7 cellular contexts compared by ENCODE assay signal in genomic region chr18:10607332-10608255, GRCh38.
A peak's percentile ranks its signal among the peaks of the same experiment; 100 is the strongest.
DNase-seq lines count a peak whose midpoint lies in the region; ATAC-seq, FAIRE-seq and TF ChIP-seq lines count a peak whose summit lies in the region.
"Not testable (repeated sequence)": the region's sequence is repeated elsewhere in the genome, so short reads cannot be mapped to it uniquely, and the experiment has no call there.

No MANE protein-coding gene starts in this region.

- not testable (repeated sequence) for H3K36me3 Mint-ChIP-seq in stimulated activated effector memory CD8-positive, alpha-beta T cell treated with anti-CD3 and anti-CD28 coated beads, Interleukin-12 subunit alpha, Interleukin-12 subunit beta, amount 100 ng/mL, for 72 hours

- not testable (repeated sequence) for H3K56ac ChIP-seq in H1 (replicated peaks; ENCODE audit: insufficient read length, low read depth, low read length)

- H4K5ac ChIP-seq in H1 (ENCODE audit: insufficient read length, low read depth, low read length): not testable (repeated sequence)

- not testable (repeated sequence) for H2BK15ac ChIP-seq in H1 (ENCODE audit: low read length)

- H4K8ac ChIP-seq in H1 (ENCODE audit: extremely low read depth, insufficient read depth, low read length): not testable (repeated sequence)

- POLR2A ChIA-PET in H1 (lab: Charles Lee; ENCODE audit: partially characterized antibody); HepG2 (lab: Yijun Ruan, JAX): not testable (repeated sequence)

- H3K4ac ChIP-seq in H1 (replicated peaks; ENCODE audit: insufficient read length, low read depth, low read length): not testable (repeated sequence)

- not testable (repeated sequence) for H3K79me1 ChIP-seq in H1 (ENCODE audit: low read depth, low read length)

- not testable (repeated sequence) for TF ChIP-seq CTCF in MM.1S (IDR thresholded peaks at IDR 0.05; ENCODE audit: low read length); H1 (IDR thresholded peaks at IDR 0.05; ENCODE audit: control extremely low read depth in 1 of 3, insufficient read depth in 1 of 3, low read depth in 1 of 3, low read length in 3 of 3); heart right ventricle (IDR thresholded peaks at IDR 0.05); HepG2 (CRISPR knock-in tag; IDR thresholded peaks at IDR 0.05)

- H2BK5ac ChIP-seq in H1 (ENCODE audit: low read depth, low read length): not testable (repeated sequence)

- H3K9me2 ChIP-seq in MM.1S (replicated peaks; ENCODE audit: insufficient read depth, low read length): not testable (repeated sequence)

- H3K4me3 Mint-ChIP-seq in stimulated activated effector memory CD8-positive, alpha-beta T cell treated with anti-CD3 and anti-CD28 coated beads, Interleukin-12 subunit alpha, Interleukin-12 subunit beta, amount 100 ng/mL, for 72 hours: not testable (repeated sequence)

- peak; percentile 68 for FAIRE-seq in H1 (lab: Jason Lieb, UNC)
- FAIRE-seq in HepG2 (lab: Jason Lieb, UNC): not testable (repeated sequence)

- not testable (repeated sequence) for TF ChIP-seq EP300 in H1 (IDR thresholded peaks at IDR 0.05; ENCODE audit: borderline replicate concordance in 1 of 2, low read depth in 2 of 2, low read length in 2 of 2); HepG2 (IDR thresholded peaks at IDR 0.05; ENCODE audit: low read depth in 2 of 2, low read length in 2 of 2); HepG2 (CRISPR knock-in tag; IDR thresholded peaks at IDR 0.05; ENCODE audit: borderline replicate concordance)

- intact Hi-C loops in heart right ventricle (cut with DNase I): loop anchor here in 1 of 10 donors (10.0 kb wide), 1 partner anchor 1627 kb away; no protein-coding TSS in a partner anchor
- intact Hi-C loops in HepG2 (cut with micrococcal nuclease; ENCODE audit: unreplicated experiment): not testable (repeated sequence)

- H2BK12ac ChIP-seq in H1 (ENCODE audit: low read depth, low read length): not testable (repeated sequence)

- H3K9me3 ChIP-seq in MM.1S (replicated peaks; ENCODE audit: insufficient read depth, low read length); H1 (ENCODE audit: insufficient read depth in 2 of 2, low read depth in 1 of 2, low read length in 1 of 2); HepG2 (ENCODE audit: low read length): not testable (repeated sequence)
- peaks cover 0 to 17% (median 0%) of the 10 kb centered on the region in 11 donors for H3K9me3 ChIP-seq in heart right ventricle

- not testable (repeated sequence) for H3K79me2 ChIP-seq in MM.1S (ENCODE audit: low read length); H1 (ENCODE audit: control insufficient read depth in 1 of 2, insufficient read depth in 2 of 2, low read length in 2 of 2); HepG2 (ENCODE audit: insufficient read depth, low read length)

- WGBS in H1 (ENCODE audit: extremely low coverage in 1 of 2, insufficient coverage in 1 of 2, insufficient read length in 1 of 2, insufficient replicate concordance in 2 of 2, low coverage in 1 of 2, low lambda C conversion rate in 2 of 2, missing lambda C conversion rate in 1 of 2), 2 experiments: 80% methylated on average over 5 of the region's 38 CpGs; no CpG with 5 or more reads in 1 of the 2 experiments
- 52 to 57% methylated on average over 13 to 26 of the region's 38 CpGs for WGBS in heart right ventricle, 2 donors
- 63% methylated on average over 27 of the region's 38 CpGs for WGBS in HepG2 (ENCODE audit: low lambda C conversion rate)

- not testable (repeated sequence) for H3K4me1 Mint-ChIP-seq in stimulated activated effector memory CD8-positive, alpha-beta T cell treated with anti-CD3 and anti-CD28 coated beads, Interleukin-12 subunit alpha, Interleukin-12 subunit beta, amount 100 ng/mL, for 72 hours

- not testable (repeated sequence) for H4K91ac ChIP-seq in H1 (replicated peaks; ENCODE audit: insufficient read length, low read length)

- H3K23ac ChIP-seq in H1 (ENCODE audit: insufficient read length): not testable (repeated sequence)

- H3F3A ChIP-seq in MM.1S (ENCODE audit: insufficient read depth, low read length): not testable (repeated sequence)

- not testable (repeated sequence) for H3K27ac Mint-ChIP-seq in stimulated activated effector memory CD8-positive, alpha-beta T cell treated with anti-CD3 and anti-CD28 coated beads, Interleukin-12 subunit alpha, Interleukin-12 subunit beta, amount 100 ng/mL, for 72 hours

- in situ Hi-C loops in HepG2 (cut with HindIII; ENCODE audit: extremely low pct_ligation_motif_present, low pct_unique_long_range_greater_than_20kb): loop anchor here (10.0 kb wide), 1 partner anchor 1627 kb away; no protein-coding TSS in a partner anchor

- H3K4me3 ChIP-seq in MM.1S (ENCODE audit: low read length); H1 (ENCODE audit: extremely low read depth in 1 of 4, insufficient read depth in 2 of 4, low read depth in 3 of 4, low read length in 4 of 4); heart right ventricle; HepG2 (replicated peaks in 1 of 3; ENCODE audit: insufficient read depth in 1 of 3, low read depth in 2 of 3, low read length in 3 of 3): not testable (repeated sequence)

- CTCF ChIA-PET in H1 (lab: Charles Lee; ENCODE audit: partially characterized antibody); HepG2 (lab: Yijun Ruan, JAX; ENCODE audit: low intra/inter-chr PET ratio, low total read pairs): not testable (repeated sequence)

- not testable (repeated sequence) for BruUV-seq in HepG2 (replicated peaks; lab: Mats Ljungman, UMichigan)

- DNase-seq in MM.1S; H1 (ENCODE audit: low read depth in 1 of 2, low spot score in 2 of 2); heart right ventricle; HepG2 (ENCODE audit: low spot score); stimulated activated effector memory CD8-positive, alpha-beta T cell treated with anti-CD3 and anti-CD28 coated beads, Interleukin-12 subunit alpha, Interleukin-12 subunit beta, amount 100 ng/mL, for 72 hours (ENCODE audit: low spot score in 2 of 2): not testable (repeated sequence)

- not testable (repeated sequence) for H2AK5ac ChIP-seq in H1 (ENCODE audit: low read depth, low read length)

- not testable (repeated sequence) for TF ChIP-seq POLR2A in H1 (IDR thresholded peaks at IDR 0.05; ENCODE audit: control extremely low read depth in 1 of 2, low read depth in 2 of 2, low read length in 2 of 2); HepG2 (IDR thresholded peaks at IDR 0.05; ENCODE audit: insufficient read depth in 1 of 2, low read depth in 2 of 2, low read length in 2 of 2)

- not testable (repeated sequence) for H3K36me3 ChIP-seq in MM.1S (replicated peaks; ENCODE audit: insufficient read depth, low read length); H1 (ENCODE audit: control insufficient read depth in 2 of 4, insufficient read depth in 4 of 4, low read length in 3 of 4); heart right ventricle; HepG2 (replicated peaks in 1 of 2; ENCODE audit: control insufficient read depth in 1 of 2, insufficient read depth in 2 of 2, low read length in 2 of 2)

- not testable (repeated sequence) for H3K27me3 ChIP-seq in MM.1S (replicated peaks; ENCODE audit: insufficient read depth, low read length); H1 (replicated peaks in 1 of 4; ENCODE audit: control insufficient read depth in 3 of 4, extremely low read depth in 1 of 4, insufficient read depth in 3 of 4, low read length in 3 of 4); heart right ventricle; HepG2 (ENCODE audit: control insufficient read depth in 1 of 2, insufficient read depth in 2 of 2, low read length in 2 of 2)

- not testable (repeated sequence) for H3K9ac ChIP-seq in MM.1S (ENCODE audit: low read length); H1 (replicated peaks in 1 of 4; ENCODE audit: extremely low read depth in 1 of 4, low read depth in 3 of 4, low read length in 3 of 4); HepG2 (ENCODE audit: insufficient read depth, low read depth, low read length)

- not testable (repeated sequence) for H3K14ac ChIP-seq in H1 (ENCODE audit: insufficient read length)

- H2BK20ac ChIP-seq in H1 (ENCODE audit: low read length): not testable (repeated sequence)

- not testable (repeated sequence) for H2AFZ ChIP-seq in MM.1S (ENCODE audit: low read length); H1 (ENCODE audit: low read length); HepG2 (ENCODE audit: low read length)

- ATAC-seq in GM18502 (IDR thresholded peaks at IDR 0.05; ENCODE audit: poor library complexity, unreplicated experiment): peak; percentile 49
- ATAC-seq in SK-N-SH treated with all-trans-retinoic acid at 6 μM for 48 hours: peak; percentile 85
- peak in 5 of 8 donors; percentile 49 to 80 (median 63) for ATAC-seq in heart right ventricle
- ATAC-seq in HepG2: peak; percentile 61
- peak; percentile 53 for ATAC-seq in stimulated activated effector memory CD8-positive, alpha-beta T cell treated with anti-CD3 and anti-CD28 coated beads, Interleukin-12 subunit alpha, Interleukin-12 subunit beta, amount 100 ng/mL, for 72 hours

- not testable (repeated sequence) for H3K23me2 ChIP-seq in H1 (ENCODE audit: low read depth, low read length)

- not testable (repeated sequence) for H4K20me1 ChIP-seq in MM.1S (ENCODE audit: insufficient read depth, low read length); H1 (replicated peaks in 1 of 2; ENCODE audit: control insufficient read depth in 1 of 2, insufficient read depth in 2 of 2, low read length in 2 of 2); HepG2 (ENCODE audit: insufficient read depth, low read length)

- not testable (repeated sequence) for H3K9me3 Mint-ChIP-seq in stimulated activated effector memory CD8-positive, alpha-beta T cell treated with anti-CD3 and anti-CD28 coated beads, Interleukin-12 subunit alpha, Interleukin-12 subunit beta, amount 100 ng/mL, for 72 hours

- not testable (repeated sequence) for H3K4me2 ChIP-seq in MM.1S (ENCODE audit: low read depth, low read length); H1 (ENCODE audit: insufficient read depth in 1 of 2, low read depth in 2 of 2, low read length in 2 of 2); HepG2 (ENCODE audit: low read depth, low read length)

- not testable (repeated sequence) for H3K18ac ChIP-seq in H1 (ENCODE audit: extremely low read depth, low read length)

- not testable (repeated sequence) for H2BK120ac ChIP-seq in H1 (replicated peaks; ENCODE audit: low read depth, low read length)

- H3K27ac ChIP-seq in MM.1S (ENCODE audit: low read length): peak overlapping the region; percentile 23; the same call in 1 of the 2 replicates
- H3K27ac ChIP-seq in H1 (ENCODE audit: low read depth, low read length); heart right ventricle; HepG2 (ENCODE audit: extremely low read length, insufficient read depth, low read length): not testable (repeated sequence)

- H3K4me1 ChIP-seq in MM.1S (ENCODE audit: low read length); H1 (replicated peaks in 1 of 4; ENCODE audit: control insufficient read depth in 3 of 4, insufficient read depth in 4 of 4, low read length in 3 of 4); heart right ventricle; HepG2 (ENCODE audit: insufficient read depth, low read length): not testable (repeated sequence)

- not testable (repeated sequence) for TF ChIP-seq RAD21 in H1 (IDR thresholded peaks at IDR 0.05 in 1 of 2, conservative IDR thresholded peaks at IDR 0.05 in 1 of 2; ENCODE audit: low read depth in 2 of 2, low read length in 2 of 2); HepG2 (CRISPR knock-in tag; IDR thresholded peaks at IDR 0.05)
